ENCODE assay signal across 19 cellular contexts in the genomic region with DNA sequence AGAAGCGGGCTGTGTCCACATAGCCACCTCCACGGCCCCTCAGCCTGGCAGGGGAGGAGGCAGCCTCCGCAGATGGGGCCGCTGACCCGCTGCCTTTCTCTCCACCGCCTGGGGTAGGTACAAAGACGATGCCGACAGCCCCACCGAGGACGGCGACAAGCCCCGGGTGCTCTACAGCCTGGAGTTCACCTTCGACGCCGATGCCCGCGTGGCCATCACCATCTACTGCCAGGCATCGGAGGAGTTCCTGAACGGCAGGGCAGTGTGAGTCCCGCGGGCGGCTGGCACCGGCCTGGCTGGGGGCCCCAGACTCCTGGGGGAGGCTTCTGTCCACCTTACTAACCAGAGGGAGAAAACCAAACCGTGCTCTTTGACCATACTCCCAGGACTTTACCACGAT. TPM values are rescaled to one million over a fixed set of nuclear protein-coding genes. Genes with fewer than 3 reads are reported as not detected.
A peak's percentile ranks its signal among the peaks of the same experiment; 100 is the strongest.
DNase-seq lines count a peak whose midpoint lies in the region; ATAC-seq and FAIRE-seq lines count a peak whose summit lies in the region.
"Had no signal": no experiment of that assay in that cellular context is flagged by ENCODE, and none has a peak within 500 bp of the region (broad histone marks: within the 10 kb centered on the region; RNA-seq: fewer than 3 reads in every experiment).

No MANE protein-coding gene starts in this region.

- WGBS in small intestine, 3 donors = 83 to 90% (median 88%) methylated on average over 21 to 25 of the region's 25 CpGs

- no peak overlapping the region for H3K4me3 ChIP-seq in small intestine (ENCODE audit: low read depth in 1 of 2, low read length in 2 of 2)
- H3K4me3 ChIP-seq: SJCRH30 had no signal

- intact Hi-C loops in Right ventricle myocardium inferior (cut with DNase I) = no loop called here
- intact Hi-C loops in left cardiac atrium (cut with DNase I) = no loop called here

- peaks cover 0 to 5% of the 10 kb centered on the region in 2 donors for H3K4me1 ChIP-seq in small intestine (ENCODE audit: control insufficient read depth in 2 of 2, insufficient read depth in 1 of 2, low read depth in 1 of 2, low read length in 1 of 2)
- H3K4me1 ChIP-seq: SJCRH30 had no signal

- ATAC-seq in Right ventricle myocardium inferior = no peak
- no peak for ATAC-seq in left cardiac atrium
- ATAC-seq in left lobe of liver = peak; percentile 37
- no peak for ATAC-seq in GM21526 (IDR thresholded peaks at IDR 0.05; ENCODE audit: low FRiP score, unreplicated experiment)
- ATAC-seq in GM18867 (IDR thresholded peaks at IDR 0.05; ENCODE audit: unreplicated experiment) = no peak

- no peaks in the 10 kb centered on the region for H3K27me3 ChIP-seq in small intestine (ENCODE audit: control insufficient read depth in 2 of 2, insufficient read depth in 2 of 2, low read length in 2 of 2)
- H3K27me3 ChIP-seq: SJCRH30 had no signal

- peak overlapping the region; percentile 82 to 92 for H3K27ac ChIP-seq in small intestine (ENCODE audit: low read depth in 1 of 2, low read length in 1 of 2)
- H3K27ac ChIP-seq: 22Rv1, SJCRH30 had no signal

- no peak for FAIRE-seq in small intestine (lab: Jason Lieb, UNC)
- FAIRE-seq: GM12892, H54 had no signal

- peaks cover 3 to 19% of the 10 kb centered on the region in 2 donors for H3K36me3 ChIP-seq in small intestine (ENCODE audit: control insufficient read depth in 2 of 2, insufficient read depth in 2 of 2, low read length in 2 of 2)
- H3K36me3 ChIP-seq: SJCRH30 had no signal

- H3K9me3 ChIP-seq in small intestine (ENCODE audit: control insufficient read depth, low read depth) = no peaks in the 10 kb centered on the region
- H3K9me3 ChIP-seq: SJCRH30 had no signal

- DNase-seq in Right ventricle myocardium inferior (ENCODE audit: missing footprints) (peak; percentile 71), left cardiac atrium (no peak), left lobe of liver (ENCODE audit: low spot score) (no peak), small intestine (no peak), DMS53 treated with DMSO at 0.1 percent for 48 hours (lab: John Stamatoyannopoulos, UW; ENCODE audit: unreplicated experiment) (no peak), glomerular visceral epithelial cell (ENCODE audit: extremely low spot score) (no peak)
- DNase-seq: DMS 273 treated with DMSO at 0.1 percent for 48 hours; HFFc6; NCI-H1105 treated with DMSO at 0.1 percent for 48 hours; NCI-H1694 treated with DMSO at 0.1 percent for 48 hours; NCI-H526 treated with DMSO at 0.1 percent for 48 hours; NK-92 treated with Interleukin-12 subunit alpha and Interleukin-12 subunit beta, amount 100 ng/mL, for 24 hours; RPMI8226; SJCRH30 had no signal

RNA-seq across cellular contexts. Expression of gene MGRN1, which starts 27.9 kb away (rescaled TPM):
- total RNA-seq in Right ventricle myocardium inferior = 32.2 TPM
- total RNA-seq in left cardiac atrium = 10 to 100 TPM; 33.1 to 44.6 TPM
- total RNA-seq in left lobe of liver = 59.5 TPM
- 10 to 100 TPM; 21.1 to 25.6 (median 25.5) TPM for polyA plus RNA-seq in small intestine

RNA-seq across cellular contexts. Expression of gene UBALD1, which starts 37.9 kb away (rescaled TPM):
- total RNA-seq in Right ventricle myocardium inferior = 26.2 TPM
- 10 to 100 TPM; 19.6 to 20.0 TPM for total RNA-seq in left cardiac atrium
- 19.1 TPM for total RNA-seq in left lobe of liver
- polyA plus RNA-seq in small intestine = 10 to 100 TPM; 21.7 to 27.8 (median 25.3) TPM

RNA-seq across cellular contexts. Expression of gene NUDT16L1, which starts 40.8 kb away (rescaled TPM):
- total RNA-seq in Right ventricle myocardium inferior (52.3 TPM), left cardiac atrium (10 to 100 TPM; 39.1 to 41.0 TPM), left lobe of liver (40.4 TPM)
- polyA plus RNA-seq in small intestine = 10 to 100 TPM; 44.5 to 73.1 (median 61.6) TPM
